Comparison of ENCODE assay signal across 8 cellular contexts in the genomic region with DNA sequence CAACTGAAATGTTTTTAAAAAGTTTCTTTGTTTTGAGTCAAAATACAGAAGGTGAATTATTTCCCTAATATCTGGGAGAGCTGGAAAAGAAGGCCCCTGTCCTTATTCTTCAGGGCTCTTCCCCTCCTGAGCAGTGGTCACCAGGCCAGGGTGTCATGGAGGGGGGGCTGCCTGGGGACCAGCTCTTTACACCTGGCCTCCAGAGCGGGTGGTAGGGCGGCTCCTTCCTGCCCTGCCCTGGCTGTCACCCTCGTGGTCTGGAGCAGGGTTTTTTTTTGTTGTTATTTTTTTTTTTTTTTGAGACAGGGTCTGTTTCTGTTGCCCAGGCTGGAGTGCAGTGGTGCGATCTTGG. TPM values are rescaled to one million over a fixed set of nuclear protein-coding genes. Genes with fewer than 3 reads are reported as not detected.
A peak's percentile ranks its signal among the peaks of the same experiment; 100 is the strongest.
DNase-seq lines count a peak whose midpoint lies in the region; ATAC-seq and TF ChIP-seq lines count a peak whose summit lies in the region.

No MANE protein-coding gene starts in this region.

- H3K9ac ChIP-seq in mucosa of rectum (ENCODE audit: low read depth in 1 of 2, low read length in 2 of 2), result no peak overlapping the region
- no peak overlapping the region for H3K9ac ChIP-seq in PC-3 (ENCODE audit: low read length)

- H3K9me3 ChIP-seq in mucosa of rectum (ENCODE audit: control insufficient read depth in 2 of 2, low read length in 2 of 2), result no peaks in the 10 kb centered on the region
- no peaks in the 10 kb centered on the region for H3K9me3 ChIP-seq in PC-3 (ENCODE audit: low read length)

- ATAC-seq in activated T-cell treated with anti-CD3 and anti-CD28 coated beads, Interleukin-2, amount 50 U/mL, for 72 hours (replicated peaks in 1 of 2), result peak in 1 of 2 donors; percentile 18
- ATAC-seq in HG02798 (IDR thresholded peaks at IDR 0.05; ENCODE audit: poor library complexity, unreplicated experiment) (no peak), HG02852 (IDR thresholded peaks at IDR 0.05; ENCODE audit: unreplicated experiment) (no peak), PC-3 (no peak)

- no peaks in the 10 kb centered on the region for H3K27me3 Mint-ChIP-seq in activated T-cell treated with anti-CD3 and anti-CD28 coated beads, Interleukin-2, amount 50 U/mL, for 72 hours (ENCODE audit: low read depth)
- no peaks in the 10 kb centered on the region for H3K27me3 Mint-ChIP-seq in type B pancreatic cell

- no peaks in the 10 kb centered on the region for H3K9me3 Mint-ChIP-seq in activated T-cell treated with anti-CD3 and anti-CD28 coated beads, Interleukin-2, amount 50 U/mL, for 72 hours
- H3K9me3 Mint-ChIP-seq in type B pancreatic cell, result no peaks in the 10 kb centered on the region

- H3F3A ChIP-seq in PC-3 (ENCODE audit: low read length, unreplicated experiment), result no peaks in the 10 kb centered on the region

- H3K36me3 ChIP-seq in mucosa of rectum (ENCODE audit: control insufficient read depth in 2 of 2, insufficient read depth in 2 of 2, low read length in 2 of 2), result no peaks in the 10 kb centered on the region
- H3K36me3 ChIP-seq in PC-3 (ENCODE audit: low read depth, low read length), result no peaks in the 10 kb centered on the region

- POLR2A ChIA-PET in PC-3 (lab: Charles Lee; ENCODE audit: unreplicated experiment), result no interaction called here

- H3K4me1 ChIP-seq in mucosa of rectum (ENCODE audit: control insufficient read depth in 2 of 2, insufficient read depth in 2 of 2, low read length in 2 of 2), result peaks cover 70 to 71% of the 10 kb centered on the region in 2 donors
- H3K4me1 ChIP-seq in PC-3 (ENCODE audit: insufficient read depth, low read length), result peaks cover 32% of the 10 kb centered on the region

- no peak for DNase-seq in activated T-cell treated with anti-CD3 and anti-CD28 coated beads, Interleukin-2, amount 50 U/mL, for 72 hours
- DNase-seq in activated T-cell treated with anti-CD3 and anti-CD28 coated beads for 4 hours, result no peak
- peak; percentile 58 for DNase-seq in central memory CD4-positive, alpha-beta T cell
- no peak for DNase-seq in type B pancreatic cell (ENCODE audit: extremely low spot score, unreplicated experiment)
- no peak for DNase-seq in PC-3

- CTCF ChIA-PET in PC-3 (lab: Charles Lee), result interaction anchor here (0.6 to 0.7 kb wide), 2 partner anchors 43 to 147 kb away, joined by 3 read pairs; no protein-coding TSS in a partner anchor

- H3K4me3 Mint-ChIP-seq in activated T-cell treated with anti-CD3 and anti-CD28 coated beads, Interleukin-2, amount 50 U/mL, for 72 hours, result peak overlapping the region; percentile 92
- H3K4me3 Mint-ChIP-seq in type B pancreatic cell, result peak overlapping the region; percentile 55

- no peaks in the 10 kb centered on the region for H3K9me2 ChIP-seq in PC-3 (replicated peaks; ENCODE audit: low read length)

- H3K27ac Mint-ChIP-seq in activated T-cell treated with anti-CD3 and anti-CD28 coated beads, Interleukin-2, amount 50 U/mL, for 72 hours, result peak overlapping the region; percentile 92
- H3K27ac Mint-ChIP-seq in type B pancreatic cell, result peak overlapping the region; percentile 78

- H3K4me2 ChIP-seq in PC-3 (ENCODE audit: low read length), result no peak overlapping the region

- intact Hi-C loops in PC-3 (cut with micrococcal nuclease), result loop anchor here (5.0 kb wide), 1 partner anchor 37 kb away; no protein-coding TSS in a partner anchor

- no peak for TF ChIP-seq CTCF in type B pancreatic cell (conservative IDR thresholded peaks at IDR 0.05)
- TF ChIP-seq CTCF in PC-3 (conservative IDR thresholded peaks at IDR 0.05; ENCODE audit: low read depth, low read length), result no peak

- H3K27me3 ChIP-seq in mucosa of rectum (ENCODE audit: control insufficient read depth in 2 of 2, insufficient read depth in 2 of 2, low read length in 2 of 2) (no peaks in the 10 kb centered on the region), PC-3 (ENCODE audit: low read length) (no peaks in the 10 kb centered on the region)

- H3K36me3 Mint-ChIP-seq in activated T-cell treated with anti-CD3 and anti-CD28 coated beads, Interleukin-2, amount 50 U/mL, for 72 hours (ENCODE audit: insufficient read depth in 2 of 2), result peaks cover 4 to 6% of the 10 kb centered on the region in 2 donors
- no peaks in the 10 kb centered on the region for H3K36me3 Mint-ChIP-seq in type B pancreatic cell

- no peak overlapping the region for H3K4me3 ChIP-seq in mucosa of rectum (ENCODE audit: low read length in 2 of 2)
- H3K4me3 ChIP-seq in PC-3 (ENCODE audit: low read length), result no peak overlapping the region

- peaks cover 100% of the 10 kb centered on the region for H3K79me2 ChIP-seq in PC-3 (ENCODE audit: low read length)

- peaks cover 97% of the 10 kb centered on the region for H4K20me1 ChIP-seq in PC-3 (ENCODE audit: low read length)

- H3K27ac ChIP-seq in mucosa of rectum (ENCODE audit: low read depth in 2 of 2, low read length in 2 of 2), result peak overlapping the region; percentile 61 to 80
- H3K27ac ChIP-seq in PC-3 (ENCODE audit: low read length), result no peak overlapping the region

- H3K4me1 Mint-ChIP-seq in activated T-cell treated with anti-CD3 and anti-CD28 coated beads, Interleukin-2, amount 50 U/mL, for 72 hours (ENCODE audit: low read depth), result peaks cover 84% of the 10 kb centered on the region
- H3K4me1 Mint-ChIP-seq in type B pancreatic cell (ENCODE audit: unreplicated experiment), result peaks cover 56% of the 10 kb centered on the region

- BruUV-seq in PC-3 (replicated peaks; lab: Mats Ljungman, UMichigan), result no TSS peak

- no peak overlapping the region for H2AFZ ChIP-seq in PC-3 (ENCODE audit: low read length)

RNA-seq across cellular contexts. Expression of a gene that starts 6.6 kb away (rescaled TPM):
- 10 to 100 TPM; 28.5 to 32.3 TPM for total RNA-seq in activated T-cell treated with anti-CD3 and anti-CD28 coated beads, Interleukin-2, amount 50 U/mL, for 72 hours
- 52.7 and 55.7 TPM in 2 replicates for total RNA-seq in type B pancreatic cell (ENCODE audit: low replicate concordance)
- total RNA-seq in PC-3 (2014; rRNA removed), result 28.3 and 61.7 TPM in 2 replicates

RNA-seq across cellular contexts. Expression of a gene that starts 40.2 kb away (rescaled TPM):
- total RNA-seq in activated T-cell treated with anti-CD3 and anti-CD28 coated beads, Interleukin-2, amount 50 U/mL, for 72 hours, result 10 to 100 TPM; 74.6 to 80.4 TPM
- total RNA-seq in type B pancreatic cell (ENCODE audit: low replicate concordance) (45.8 and 73.8 TPM in 2 replicates), PC-3 (2014; rRNA removed) (114 and 148 TPM in 2 replicates)
